ENCODE assay signal across 1 cellular context in genomic region chr7:379456-380225, GRCh38.
TF ChIP-seq lines count a peak whose summit lies in the region.

No MANE protein-coding gene starts in this region.

TF ChIP-seq in SK-N-SH, 30 proteins besides CTCF, POLR2A, EP300 and RAD21 (continued from another document):
- TF ChIP-seq REST (IDR thresholded peaks at IDR 0.05; ENCODE audit: low read depth, low read length) (no peak), NRF1 (IDR thresholded peaks at IDR 0.05; ENCODE audit: low read depth, low read length) (no peak), USF2 (IDR thresholded peaks at IDR 0.05; ENCODE audit: borderline replicate concordance, low read depth, low read length) (no peak), RFX5 (IDR thresholded peaks at IDR 0.05; ENCODE audit: low read length) (no peak), USF1 (IDR thresholded peaks at IDR 0.05; ENCODE audit: borderline replicate concordance, low read depth) (no peak), RXRA (IDR thresholded peaks at IDR 0.05; ENCODE audit: borderline replicate concordance, low read depth) (no peak), EZH2phosphoT487 (IDR thresholded peaks at IDR 0.05; ENCODE audit: borderline replicate concordance, low read depth) (no peak), PBX3 (IDR thresholded peaks at IDR 0.05) (no peak), YY1 (IDR thresholded peaks at IDR 0.05; ENCODE audit: low read depth) (no peak), FOXJ3 (CRISPR knock-in tag; IDR thresholded peaks at IDR 0.05) (no peak), RCOR1 (IDR thresholded peaks at IDR 0.05; ENCODE audit: low read length) (no peak), IRF3 (IDR thresholded peaks at IDR 0.05; ENCODE audit: low read depth, low read length) (no peak)
